In the genomic region with DNA sequence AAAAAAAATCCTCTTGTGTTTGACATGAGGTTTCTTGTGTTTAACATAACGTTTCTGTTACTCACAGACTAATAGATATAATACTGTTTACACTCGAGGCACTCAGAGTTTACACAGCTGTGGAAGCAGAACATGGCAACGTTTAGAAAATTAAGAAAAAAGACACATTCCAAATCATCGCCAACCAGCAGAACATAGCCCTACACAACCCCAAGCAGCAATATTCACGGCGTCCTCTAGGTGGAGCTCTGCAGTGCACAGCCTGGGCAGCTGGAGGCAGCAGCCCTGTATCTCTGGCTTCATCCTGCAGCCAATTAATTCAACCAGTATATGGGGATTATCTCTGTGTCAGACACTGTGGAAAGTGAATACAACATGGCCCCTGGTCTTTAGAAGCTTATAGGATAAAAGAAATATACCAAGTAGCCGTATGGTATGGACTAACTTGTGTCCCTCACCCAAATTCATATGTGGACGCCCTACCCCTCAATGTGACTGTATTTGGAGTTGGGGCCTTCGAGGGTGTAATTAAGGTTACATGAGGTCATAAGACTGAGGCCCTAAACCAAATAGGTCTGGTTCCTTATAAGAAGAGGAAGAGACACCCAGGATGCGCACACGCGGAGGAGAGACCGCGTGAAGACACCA, we compare ENCODE assay signal across 8 cellular contexts. TPM values are rescaled to one million over a fixed set of nuclear protein-coding genes. Genes with fewer than 3 reads are reported as not detected.
DNase-seq lines count a peak whose midpoint lies in the region; ATAC-seq and TF ChIP-seq lines count a peak whose summit lies in the region.

No MANE protein-coding gene starts in this region.

- H3K27ac Mint-ChIP-seq in activated CD8-positive, alpha-beta T cell treated with anti-CD3 and anti-CD28 coated beads for 36 hours, result no peak overlapping the region
- no peak overlapping the region for H3K27ac Mint-ChIP-seq in effector memory CD8-positive, alpha-beta T cell
- no peak overlapping the region for H3K27ac Mint-ChIP-seq in mesothelial cell of epicardium

- peaks cover 16% of the 10 kb centered on the region for H3K4me1 Mint-ChIP-seq in activated CD8-positive, alpha-beta T cell treated with anti-CD3 and anti-CD28 coated beads for 36 hours (ENCODE audit: low read depth)
- H3K4me1 Mint-ChIP-seq in effector memory CD8-positive, alpha-beta T cell (ENCODE audit: low read depth in 2 of 2), result peaks cover 4 to 7% of the 10 kb centered on the region in 2 donors
- H3K4me1 Mint-ChIP-seq in mesothelial cell of epicardium, result peaks cover 58% of the 10 kb centered on the region

- no peaks in the 10 kb centered on the region for H3K9me3 Mint-ChIP-seq in activated CD8-positive, alpha-beta T cell treated with anti-CD3 and anti-CD28 coated beads for 36 hours
- no peaks in the 10 kb centered on the region for H3K9me3 Mint-ChIP-seq in effector memory CD8-positive, alpha-beta T cell
- H3K9me3 Mint-ChIP-seq in mesothelial cell of epicardium, result no peaks in the 10 kb centered on the region

- CTCF ChIA-PET in activated CD8-positive, alpha-beta T cell treated with anti-CD3 and anti-CD28 coated beads for 36 hours (lab: Charles Lee), result interaction anchor here (0.7 to 6.9 kb wide), 51 partner anchors 7 to 780 kb away, joined by 3 to 32 read pairs (median 4); a partner anchor contains a TSS

- H3K27me3 Mint-ChIP-seq in activated CD8-positive, alpha-beta T cell treated with anti-CD3 and anti-CD28 coated beads for 36 hours, result peaks cover 6% of the 10 kb centered on the region
- peaks cover 14 to 19% of the 10 kb centered on the region in 2 donors for H3K27me3 Mint-ChIP-seq in effector memory CD8-positive, alpha-beta T cell
- no peaks in the 10 kb centered on the region for H3K27me3 Mint-ChIP-seq in mesothelial cell of epicardium (ENCODE audit: low read depth)

- POLR2A ChIA-PET in activated CD8-positive, alpha-beta T cell treated with anti-CD3 and anti-CD28 coated beads for 36 hours (lab: Charles Lee), result interaction anchor here (0.8 to 1.2 kb wide), 3 partner anchors 9 to 202 kb away, joined by 3 read pairs; no protein-coding TSS in a partner anchor

- no peak overlapping the region for H3K4me3 Mint-ChIP-seq in activated CD8-positive, alpha-beta T cell treated with anti-CD3 and anti-CD28 coated beads for 36 hours
- H3K4me3 Mint-ChIP-seq in effector memory CD8-positive, alpha-beta T cell, result no peak overlapping the region
- H3K4me3 Mint-ChIP-seq in mesothelial cell of epicardium, result no peak overlapping the region

- DNase-seq in AG20443 (ENCODE audit: low spot score), result peak; percentile 86
- DNase-seq in NCI-H748 (lab: John Stamatoyannopoulos, UW; ENCODE audit: unreplicated experiment), result peak; percentile 82
- DNase-seq in activated CD8-positive, alpha-beta T cell treated with anti-CD3 and anti-CD28 coated beads for 36 hours, result peak; percentile 93
- peak; percentile 78 to 87 (median 80) for DNase-seq in effector memory CD8-positive, alpha-beta T cell
- DNase-seq in mesothelial cell of epicardium (ENCODE audit: low spot score in 2 of 2, unreplicated experiment in 2 of 2), result peak in 1 of 2 experiments; percentile 82
- DNase-seq in stimulated activated CD8-positive, alpha-beta memory T cell treated with anti-CD3 and anti-CD28 coated beads, Interleukin-4, amount 100 ng/mL, for 24 hours (ENCODE audit: low read depth), result peak; percentile 70

- ATAC-seq in GM18520 (IDR thresholded peaks at IDR 0.05; ENCODE audit: unreplicated experiment) (peak; percentile 44), HG03066 (IDR thresholded peaks at IDR 0.05; ENCODE audit: low read depth, unreplicated experiment) (peak; percentile 74)
- peak; percentile 92 for ATAC-seq in activated CD8-positive, alpha-beta T cell treated with anti-CD3 and anti-CD28 coated beads for 36 hours
- peak; percentile 98 for ATAC-seq in effector memory CD8-positive, alpha-beta T cell (replicated peaks)

- intact Hi-C loops in activated CD8-positive, alpha-beta T cell treated with anti-CD3 and anti-CD28 coated beads for 36 hours (cut with micrococcal nuclease), result loop anchor here (2.0 kb wide), 1 partner anchor 183 kb away; no protein-coding TSS in a partner anchor

- TF ChIP-seq CTCF in activated CD8-positive, alpha-beta T cell treated with anti-CD3 and anti-CD28 coated beads for 36 hours (IDR thresholded peaks at IDR 0.05), result peak; percentile 99
- peak; percentile 76 for TF ChIP-seq CTCF in mesothelial cell of epicardium (IDR thresholded peaks at IDR 0.05; ENCODE audit: unreplicated experiment)

- no peaks in the 10 kb centered on the region for H3K36me3 Mint-ChIP-seq in activated CD8-positive, alpha-beta T cell treated with anti-CD3 and anti-CD28 coated beads for 36 hours (ENCODE audit: low read depth)
- peaks cover 3% of the 10 kb centered on the region for H3K36me3 Mint-ChIP-seq in effector memory CD8-positive, alpha-beta T cell (ENCODE audit: insufficient read depth)
- H3K36me3 Mint-ChIP-seq in mesothelial cell of epicardium, result no peaks in the 10 kb centered on the region

RNA-seq across cellular contexts. Expression of a gene that starts 36.5 kb away (rescaled TPM):
- 1 to 10 TPM; 8.9 to 9.2 TPM for total RNA-seq in activated CD8-positive, alpha-beta T cell treated with anti-CD3 and anti-CD28 coated beads for 36 hours
- total RNA-seq in mesothelial cell of epicardium, result 26.3 to 28.5 TPM (median 28.0 TPM) in 3 replicates

RNA-seq across cellular contexts. Expression of a gene that starts 54.7 kb away (rescaled TPM):
- 10 to 100 TPM; 61.4 to 69.9 TPM for total RNA-seq in activated CD8-positive, alpha-beta T cell treated with anti-CD3 and anti-CD28 coated beads for 36 hours
- total RNA-seq in mesothelial cell of epicardium, result 75.2 to 90.1 TPM (median 80.3 TPM) in 3 replicates

Comparison
In these comparisons a context has a peak if more than half of its experiments do, and no peak if none do; other contexts are left out.
1. ATAC-seq: peak in every context shown above with its lines; median percentile 98 in effector memory CD8-positive, alpha-beta T cell; 92 in activated CD8-positive, alpha-beta T cell treated with anti-CD3 and anti-CD28 coated beads for 36 hours; 74 in HG03066; 44 in GM18520.